In the genomic region with DNA sequence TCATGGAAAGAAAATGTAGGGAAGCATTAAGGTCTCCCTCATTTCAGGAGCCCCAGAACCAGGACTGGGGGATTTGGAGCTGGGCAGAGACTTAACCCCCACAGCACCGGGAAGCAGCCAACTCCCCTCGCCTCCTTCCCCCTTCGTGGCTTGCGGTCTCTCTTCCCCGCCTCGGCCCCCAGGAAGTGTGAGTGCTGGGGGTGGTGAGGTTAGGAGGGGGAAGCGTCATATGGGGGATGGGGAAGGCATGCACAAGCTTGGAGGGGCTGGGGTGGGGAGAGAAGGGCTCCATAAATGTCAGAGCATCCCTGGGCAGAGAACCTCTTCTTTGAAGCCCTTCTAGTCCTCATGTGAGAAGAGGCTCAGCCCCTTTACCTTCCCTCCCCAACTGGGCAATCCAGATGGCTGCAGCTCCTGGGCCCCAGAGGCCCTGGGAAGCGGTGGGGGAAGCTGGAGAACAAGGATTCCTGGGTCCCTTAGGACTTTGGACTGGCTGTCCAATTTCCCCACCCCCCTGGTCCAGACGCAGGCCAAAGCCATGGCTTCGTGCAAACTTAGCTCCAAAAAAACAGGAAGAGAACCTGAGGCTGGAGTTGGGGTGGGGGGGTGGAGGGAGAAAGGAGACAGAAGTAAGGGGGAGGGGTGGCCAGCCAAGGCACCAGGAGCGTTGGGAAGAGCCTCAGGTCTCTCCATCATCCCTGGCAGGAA, we compare ENCODE assay signal across 1 cellular context.
A peak's percentile ranks its signal among the peaks of the same experiment; 100 is the strongest.
TF ChIP-seq lines count a peak whose summit lies in the region.

No MANE protein-coding gene starts in this region.

TF ChIP-seq in HepG2, 621 proteins besides CTCF, POLR2A, EP300 and RAD21:
- TF ChIP-seq ZNF724P (CRISPR knock-in tag; IDR thresholded peaks at IDR 0.05; ENCODE audit: borderline replicate concordance) (no peak), HNF4A (CRISPR knock-in tag; IDR thresholded peaks at IDR 0.05) (peak; percentile 28; the same call in 1 of the 2 replicates)
